Comparison of ENCODE assay signal across 11 cellular contexts in the genomic region with DNA sequence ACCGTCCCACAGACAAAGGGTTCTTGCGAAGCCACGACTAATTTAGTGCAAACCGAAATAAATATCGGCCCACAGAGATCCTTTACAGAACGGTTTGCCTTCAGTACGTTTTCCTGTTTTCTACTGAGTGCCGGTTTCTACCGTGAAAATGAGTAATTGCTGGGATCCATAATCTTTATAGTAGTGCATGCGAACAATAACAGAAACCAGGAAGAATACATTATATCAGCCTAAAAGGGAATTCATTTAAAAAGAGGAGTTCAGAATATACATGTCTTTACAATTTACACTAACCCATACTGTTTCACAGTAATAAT. TPM values are rescaled to one million over a fixed set of nuclear protein-coding genes. Genes with fewer than 3 reads are reported as not detected.
DNase-seq lines count a peak whose midpoint lies in the region; ATAC-seq, FAIRE-seq and TF ChIP-seq lines count a peak whose summit lies in the region.
"Had no signal": no experiment of that assay in that cellular context is flagged by ENCODE, and none has a peak within 500 bp of the region (broad histone marks: within the 10 kb centered on the region; RNA-seq: fewer than 3 reads in every experiment).

No MANE protein-coding gene starts in this region.

- no peak overlapping the region for H3K27ac Mint-ChIP-seq in natural killer cell treated with Interleukin-12 subunit alpha and Interleukin-12 subunit beta and Interleukin-15 and Interleukin-18, amount 100 ng/mL, for 72 hours
- H3K27ac Mint-ChIP-seq in natural killer cell = no peak overlapping the region

- no peaks in the 10 kb centered on the region for H3K27me3 ChIP-seq in adipocyte (replicated peaks; ENCODE audit: control insufficient read depth, insufficient read depth, low read length)
- H3K27me3 ChIP-seq in upper lobe of right lung = peaks cover 50% of the 10 kb centered on the region

- peak; percentile 75 for FAIRE-seq in islet of Langerhans (lab: Jason Lieb, UNC)

- no peak overlapping the region for H3K9ac ChIP-seq in adipocyte (ENCODE audit: low read length)

- H3K36me3 Mint-ChIP-seq in natural killer cell treated with Interleukin-12 subunit alpha and Interleukin-12 subunit beta and Interleukin-15 and Interleukin-18, amount 100 ng/mL, for 72 hours = no peaks in the 10 kb centered on the region
- no peaks in the 10 kb centered on the region for H3K36me3 Mint-ChIP-seq in natural killer cell

- intact Hi-C loops in natural killer cell (cut with micrococcal nuclease) (no loop called here), upper lobe of right lung (cut with DNase I) (no loop called here)

- no peak for TF ChIP-seq POLR2A in erythroblast (IDR thresholded peaks at IDR 0.05; ENCODE audit: low read length)

- no peak for DNase-seq in natural killer cell treated with Interleukin-12 subunit alpha and Interleukin-12 subunit beta and Interleukin-15 and Interleukin-18, amount 100 ng/mL, for 72 hours (ENCODE audit: low spot score)
- DNase-seq in natural killer cell = no peak
- DNase-seq in adipocyte (ENCODE audit: low read depth) = no peak
- no peak for DNase-seq in upper lobe of right lung
- DNase-seq in erythroblast (lab: John Stamatoyannopoulos, UW) = no peak
- no peak for DNase-seq in NCI-H2196 (lab: John Stamatoyannopoulos, UW; ENCODE audit: unreplicated experiment)
- DNase-seq in NCI-H2227 (lab: John Stamatoyannopoulos, UW; ENCODE audit: unreplicated experiment) = no peak
- DNase-seq: effector CD4-positive, alpha-beta T cell; KBM-7 had no signal

- H3K4me3 ChIP-seq in adipocyte (ENCODE audit: low read length) (peak overlapping the region; percentile 69), upper lobe of right lung (peak overlapping the region; percentile 17)

- H3K9me3 Mint-ChIP-seq in natural killer cell treated with Interleukin-12 subunit alpha and Interleukin-12 subunit beta and Interleukin-15 and Interleukin-18, amount 100 ng/mL, for 72 hours = peaks cover 2% of the 10 kb centered on the region
- peaks cover 2 to 4% of the 10 kb centered on the region in 2 donors for H3K9me3 Mint-ChIP-seq in natural killer cell

- peaks cover 12% of the 10 kb centered on the region for H3K4me1 ChIP-seq in adipocyte (ENCODE audit: control insufficient read depth, insufficient read depth, low read length)
- H3K4me1 ChIP-seq in upper lobe of right lung = peaks cover 5% of the 10 kb centered on the region

- H3K9me3 ChIP-seq in adipocyte (ENCODE audit: control insufficient read depth, low read length) (no peaks in the 10 kb centered on the region), upper lobe of right lung (no peaks in the 10 kb centered on the region)

- H3K27me3 Mint-ChIP-seq in natural killer cell treated with Interleukin-12 subunit alpha and Interleukin-12 subunit beta and Interleukin-15 and Interleukin-18, amount 100 ng/mL, for 72 hours = peaks cover 50 to 73% of the 10 kb centered on the region in 2 donors
- H3K27me3 Mint-ChIP-seq in natural killer cell (ENCODE audit: low read depth in 2 of 2) = peaks cover 53 to 67% of the 10 kb centered on the region in 2 donors

- no peak for ATAC-seq in natural killer cell treated with Interleukin-12 subunit alpha and Interleukin-12 subunit beta and Interleukin-15 and Interleukin-18, amount 100 ng/mL, for 72 hours
- ATAC-seq in natural killer cell (no peak), upper lobe of right lung (no peak)

- TF ChIP-seq CTCF in natural killer cell (IDR thresholded peaks at IDR 0.05) = no peak
- no peak for TF ChIP-seq CTCF in upper lobe of right lung (IDR thresholded peaks at IDR 0.05)

- peak overlapping the region; percentile 64 for H3K4me3 Mint-ChIP-seq in natural killer cell treated with Interleukin-12 subunit alpha and Interleukin-12 subunit beta and Interleukin-15 and Interleukin-18, amount 100 ng/mL, for 72 hours
- H3K4me3 Mint-ChIP-seq in natural killer cell = no peak overlapping the region

- peaks cover 17 to 21% of the 10 kb centered on the region in 2 donors for H3K4me1 Mint-ChIP-seq in natural killer cell treated with Interleukin-12 subunit alpha and Interleukin-12 subunit beta and Interleukin-15 and Interleukin-18, amount 100 ng/mL, for 72 hours (ENCODE audit: low read depth in 2 of 2)
- peaks cover 15 to 21% of the 10 kb centered on the region in 2 donors for H3K4me1 Mint-ChIP-seq in natural killer cell

- no peak overlapping the region for H3K27ac ChIP-seq in upper lobe of right lung

- no peaks in the 10 kb centered on the region for H3K36me3 ChIP-seq in adipocyte (ENCODE audit: control insufficient read depth, insufficient read depth, low read length, severe bottlenecking)
- H3K36me3 ChIP-seq in upper lobe of right lung = no peaks in the 10 kb centered on the region

RNA-seq across cellular contexts. Expression of gene C6orf58, which starts 57.5 kb away (rescaled TPM):
- not detected for total RNA-seq in natural killer cell treated with Interleukin-12 subunit alpha and Interleukin-12 subunit beta and Interleukin-15 and Interleukin-18, amount 100 ng/mL, for 72 hours
- total RNA-seq in natural killer cell = not detected
- not detected for total RNA-seq in upper lobe of right lung
- total RNA-seq: pulmonary artery endothelial cell had no signal
